In the genomic region with DNA sequence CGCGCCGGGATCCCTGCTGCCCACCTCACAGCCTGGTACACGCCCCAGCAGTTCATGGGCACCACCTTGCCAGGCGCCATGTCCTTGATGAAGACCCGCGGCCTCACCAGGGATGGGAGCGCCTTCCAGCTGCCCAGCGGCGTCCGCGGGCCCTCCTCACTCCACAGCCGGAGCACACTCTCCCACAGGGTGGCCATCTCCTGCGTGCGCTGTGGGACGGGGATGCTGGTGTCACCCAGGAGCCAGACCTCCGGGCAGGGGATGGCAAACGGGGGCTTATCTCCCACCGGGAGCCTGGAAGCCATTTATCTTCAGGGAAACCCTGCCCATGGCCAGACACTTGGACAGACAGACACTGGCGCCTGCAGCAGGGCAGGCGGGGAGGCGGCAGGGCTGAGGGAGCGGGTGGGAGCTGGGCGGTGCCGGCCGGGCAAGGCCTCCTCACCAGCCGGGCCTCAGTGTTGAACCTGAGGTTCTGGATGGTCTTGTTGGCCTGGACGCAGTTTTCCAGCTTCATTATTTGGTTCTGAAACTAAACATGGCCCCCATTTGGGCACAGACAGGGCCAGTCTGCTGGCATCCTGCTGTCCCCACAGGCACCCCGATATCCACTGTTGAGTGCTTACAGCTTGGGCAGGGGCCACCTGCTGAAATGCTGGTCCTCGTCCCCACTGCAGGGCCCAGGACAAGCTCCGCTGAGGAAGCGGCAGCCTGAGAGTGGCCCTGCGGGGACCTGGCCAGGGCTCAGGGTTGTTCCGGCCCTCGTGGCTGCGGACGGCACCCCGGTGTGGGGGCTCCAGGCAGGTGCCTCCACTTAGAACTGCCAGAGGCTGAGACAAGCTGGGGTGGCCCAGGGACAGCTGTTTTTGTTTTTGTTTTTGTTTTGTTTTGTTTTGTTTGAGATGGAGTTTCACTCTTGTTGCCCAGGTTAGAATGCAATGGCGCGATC, we compare ENCODE assay signal across 27 cellular contexts. TPM values are rescaled to one million over a fixed set of nuclear protein-coding genes. Genes with fewer than 3 reads are reported as not detected.
DNase-seq lines count a peak whose midpoint lies in the region; ATAC-seq, FAIRE-seq and TF ChIP-seq lines count a peak whose summit lies in the region.
"Had no signal": no experiment of that assay in that cellular context is flagged by ENCODE, and none has a peak within 500 bp of the region (broad histone marks: within the 10 kb centered on the region; RNA-seq: fewer than 3 reads in every experiment).

No MANE protein-coding gene starts in this region.

- H3K9me3 ChIP-seq in BLaER1 = no peaks in the 10 kb centered on the region
- H3K9me3 ChIP-seq in K562 (replicated peaks; ENCODE audit: control insufficient read depth, insufficient read depth, low read depth, low read length) = no peaks in the 10 kb centered on the region
- H3K9me3 ChIP-seq: Caco-2, SJCRH30 had no signal

- peaks cover 18% of the 10 kb centered on the region; the same call in 1 of the 2 replicates for H3K36me3 ChIP-seq in BLaER1
- H3K36me3 ChIP-seq in K562 (ENCODE audit: control insufficient read depth, insufficient read depth, low read length) = no peaks in the 10 kb centered on the region

- no peak for TF ChIP-seq CTCF in K562 (IDR thresholded peaks at IDR 0.05 in 2 of 3, conservative IDR thresholded peaks at IDR 0.05 in 1 of 3; ENCODE audit: insufficient read depth in 2 of 3, low read depth in 1 of 3, low read length in 3 of 3)

- H3K4me1 ChIP-seq in BLaER1 (peaks cover 97% of the 10 kb centered on the region), K562 (replicated peaks in 1 of 2; ENCODE audit: control insufficient read depth in 2 of 2, insufficient read depth in 2 of 2, low read length in 2 of 2) (peaks cover 0 to 87% of the 10 kb centered on the region in 2 experiments; a peak in 3 of 5 replicates)

- TF ChIP-seq RAD21 in K562 (CRISPR knock-in tag; conservative IDR thresholded peaks at IDR 0.05 in 1 of 2, IDR thresholded peaks at IDR 0.05 in 1 of 2) = no peak

- 54% methylated on average over 35 of the region's 40 CpGs for WGBS in K562 (ENCODE audit: insufficient coverage, low coverage, missing lambda C conversion rate)

- BruUV-seq in K562 (replicated peaks; lab: Mats Ljungman, UMichigan) = no TSS peak

- H4K20me1 ChIP-seq in BLaER1 (no peaks in the 10 kb centered on the region), K562 (replicated peaks; ENCODE audit: control insufficient read depth, insufficient read depth, low read length) (no peaks in the 10 kb centered on the region)

- in situ Hi-C loops in K562 (cut with MboI) = no loop called here

- CTCF ChIA-PET in K562 (lab: Yijun Ruan, JAX; ENCODE audit: low intra/inter-chr PET ratio) = no interaction called here

- ATAC-seq in K562 = no peak
- ATAC-seq: Right ventricle myocardium inferior, SK-N-SH treated with all-trans-retinoic acid at 6 μM for 48 hours had no signal

- H3K9ac ChIP-seq in BLaER1 (no peak overlapping the region), K562 (ENCODE audit: insufficient read depth in 1 of 2, low read depth in 2 of 2, low read length in 2 of 2) (no peak overlapping the region)
- H3K9ac ChIP-seq: KMS-11 had no signal

- H3K27ac ChIP-seq in BLaER1 (peak overlapping the region; percentile 38), K562 (ENCODE audit: extremely low read depth, low read depth, low read length) (no peak overlapping the region)
- H3K27ac ChIP-seq: KMS-11, PC-9, SJCRH30 had no signal

- H3K27me3 ChIP-seq in BLaER1 (no peaks in the 10 kb centered on the region), K562 (ENCODE audit: control insufficient read depth in 2 of 2, insufficient read depth in 2 of 2, low read length in 2 of 2) (peaks cover 0 to 15% of the 10 kb centered on the region in 2 experiments; a peak in 2 of 5 replicates)
- H3K27me3 ChIP-seq: SJCRH30 had no signal

- TF ChIP-seq EP300 in K562 (IDR thresholded peaks at IDR 0.05; ENCODE audit: low read length) = no peak

- FAIRE-seq in K562 (lab: Jason Lieb, UNC) = no peak
- FAIRE-seq: A204.1, GM12891, HTR-8/SVneo had no signal

- POLR2A ChIA-PET in K562 (lab: Yijun Ruan, JAX) = interaction anchor here (0.7 to 1.0 kb wide), 3 partner anchors 9 to 14 kb away, joined by 3 to 8 read pairs (median 3); a partner anchor contains a TSS

- H3K4me3 ChIP-seq in BLaER1 = no peak overlapping the region
- H3K4me3 ChIP-seq in K562 = no peak overlapping the region
- H3K4me3 ChIP-seq: GM23338, PC-9, SJCRH30 had no signal

- no peak for TF ChIP-seq POLR2A in K562 (conservative IDR thresholded peaks at IDR 0.05)

- H2AFZ ChIP-seq in K562 (ENCODE audit: low read depth, low read length) = no peak overlapping the region
- H2AFZ ChIP-seq: GM23338, PC-9 had no signal

- no peak for DNase-seq in K562 (ENCODE audit: extremely low read depth in 1 of 4, low spot score in 3 of 4)
- no peak for DNase-seq in stimulated activated naive CD4-positive, alpha-beta T cell treated with Interleukin-2 at 50 U/mL for 16 hours (lab: John Stamatoyannopoulos, UW)
- no peak for DNase-seq in NCI-H1930 (lab: John Stamatoyannopoulos, UW)
- DNase-seq: C1 segment of cervical spinal cord; Caco-2; CD4-positive, alpha-beta memory T cell; DMS79 treated with DMSO at 0.1 percent for 48 hours; GF-D8; HCEC 1CT; IMR-90; NCI-H1048; NCI-H1694; NCI-H2227 treated with DMSO at 0.1 percent for 48 hours; NCI-H526 treated with DMSO at 0.1 percent for 48 hours; PC-9 had no signal

- H3K4me2 ChIP-seq in BLaER1 = no peak overlapping the region
- no peak overlapping the region for H3K4me2 ChIP-seq in K562 (ENCODE audit: insufficient read depth, low read length)
- H3K4me2 ChIP-seq: GM23338, KMS-11, PC-9 had no signal

- no peaks in the 10 kb centered on the region for H3K79me2 ChIP-seq in K562 (ENCODE audit: control insufficient read depth, insufficient read depth, low read length)

- no peaks in the 10 kb centered on the region for H3K9me1 ChIP-seq in K562 (ENCODE audit: control insufficient read depth, insufficient read depth, low read length)

- intact Hi-C loops in K562 (cut with micrococcal nuclease) = no loop called here

RNA-seq across cellular contexts. Expression of a gene that starts 4.0 kb away (rescaled TPM):
- not detected in 2 replicates for total RNA-seq in K562 (2011; cell fraction: chromatin; rRNA removed; ENCODE audit: low replicate concordance)
- total RNA-seq in K562 (2011; cell fraction: nucleolus; rRNA removed) = not detected in 2 replicates
- total RNA-seq in K562 (2011; cell fraction: nucleoplasm; rRNA removed) = not detected in 2 replicates
- total RNA-seq in K562 (2014; rRNA removed) (not detected in 2 replicates), K562 (2014; rRNA removed; fragmentation: Illumina TruSeq; extraction: Trizol) (not detected in 2 replicates), K562 (2015; rRNA removed; fragmentation: Illumina TruSeq; extraction: Trizol) (not detected in 2 replicates), K562 (2021) (not detected in 2 replicates)
- polyA plus RNA-seq in K562 (2011; rRNA removed) (not detected in 2 replicates), K562 (2014; fragmentation: Illumina TruSeq; extraction: Trizol) (not detected in 2 replicates), K562 (2014; fragmentation: Nextera tagmentation; extraction: Ambion mirVana) (not detected), K562 (2014; rRNA removed) (not detected in 2 replicates)
- not detected in 2 replicates for polyA plus RNA-seq in K562 (2011; cell fraction: cytosol; rRNA removed)
- polyA plus RNA-seq in K562 (2011; cell fraction: nucleus; rRNA removed) = not detected in 2 replicates
- polyA plus RNA-seq in K562 (2012) = not detected in 2 replicates
- polyA minus RNA-seq in K562 (2011; rRNA and poly(A)+ RNA removed) = not detected in 2 replicates
- polyA minus RNA-seq in K562 (2011; cell fraction: cytosol; rRNA and poly(A)+ RNA removed) = not detected in 2 replicates
- polyA minus RNA-seq in K562 (2011; cell fraction: nucleus; rRNA and poly(A)+ RNA removed) = not detected in 2 replicates
- total RNA-seq: GM23338, IMR-90, NCI-H460, PC-9, RPMI7951 had no signal
- polyA plus RNA-seq: AG04450; CD4-positive, alpha-beta memory T cell; GM23338; IMR-90 had no signal

RNA-seq across cellular contexts. Expression of a gene that starts 9.4 kb away (rescaled TPM):
- 1.2 and 4.8 TPM in 2 replicates for total RNA-seq in K562 (2011; cell fraction: chromatin; rRNA removed; ENCODE audit: low replicate concordance)
- 2.5 and 3.0 TPM in 2 replicates for total RNA-seq in K562 (2011; cell fraction: nucleolus; rRNA removed)
- total RNA-seq in K562 (2011; cell fraction: nucleoplasm; rRNA removed) = 1.5 and 2.7 TPM in 2 replicates
- total RNA-seq in K562 (2014; rRNA removed) (0.04 TPM in 1 of 2 replicates, not detected in the other), K562 (2014; rRNA removed; fragmentation: Illumina TruSeq; extraction: Trizol) (not detected in 2 replicates), K562 (2015; rRNA removed; fragmentation: Illumina TruSeq; extraction: Trizol) (0.18 TPM in 1 of 2 replicates, not detected in the other), K562 (2021) (0.22 and 0.42 TPM in 2 replicates)
- polyA plus RNA-seq in K562 (2011; rRNA removed) (0.15 and 0.19 TPM in 2 replicates), K562 (2014; fragmentation: Illumina TruSeq; extraction: Trizol) (not detected in 2 replicates), K562 (2014; fragmentation: Nextera tagmentation; extraction: Ambion mirVana) (not detected), K562 (2014; rRNA removed) (0.03 and 1.4 TPM in 2 replicates)
- 0.04 TPM in 1 of 2 replicates, not detected in the other for polyA plus RNA-seq in K562 (2011; cell fraction: cytosol; rRNA removed)
- polyA plus RNA-seq in K562 (2011; cell fraction: nucleus; rRNA removed) = 1.1 and 2.4 TPM in 2 replicates
- 0.39 and 4.2 TPM in 2 replicates for polyA plus RNA-seq in K562 (2012)
- not detected in 2 replicates for polyA minus RNA-seq in K562 (2011; rRNA and poly(A)+ RNA removed)
- not detected in 2 replicates for polyA minus RNA-seq in K562 (2011; cell fraction: cytosol; rRNA and poly(A)+ RNA removed)
- polyA minus RNA-seq in K562 (2011; cell fraction: nucleus; rRNA and poly(A)+ RNA removed) = 0.33 and 0.54 TPM in 2 replicates
- total RNA-seq: GM23338, IMR-90, RPMI7951 had no signal

RNA-seq across cellular contexts. Expression of a gene that starts 14.4 kb away (rescaled TPM):
- total RNA-seq in K562 (2011; cell fraction: chromatin; rRNA removed; ENCODE audit: low replicate concordance) = 18.2 and 43.0 TPM in 2 replicates
- 45.9 and 52.7 TPM in 2 replicates for total RNA-seq in K562 (2011; cell fraction: nucleolus; rRNA removed)
- total RNA-seq in K562 (2011; cell fraction: nucleoplasm; rRNA removed) = 35.9 and 40.4 TPM in 2 replicates
- 48.7 and 49.7 TPM in 2 replicates for total RNA-seq in K562 (2014; rRNA removed)
- total RNA-seq in K562 (2014; rRNA removed; fragmentation: Illumina TruSeq; extraction: Trizol) = 12.3 and 15.4 TPM in 2 replicates
- total RNA-seq in K562 (2015; rRNA removed; fragmentation: Illumina TruSeq; extraction: Trizol) = 34.4 and 35.6 TPM in 2 replicates
- 31.9 and 35.3 TPM in 2 replicates for total RNA-seq in K562 (2021)
- polyA plus RNA-seq in K562 (2011; rRNA removed) = 46.1 and 47.0 TPM in 2 replicates
- polyA plus RNA-seq in K562 (2011; cell fraction: cytosol; rRNA removed) = 52.6 and 64.3 TPM in 2 replicates
- 44.3 and 47.3 TPM in 2 replicates for polyA plus RNA-seq in K562 (2011; cell fraction: nucleus; rRNA removed)
- polyA plus RNA-seq in K562 (2012) = 16.8 and 31.2 TPM in 2 replicates
- polyA plus RNA-seq in K562 (2014; fragmentation: Illumina TruSeq; extraction: Trizol) = 20.5 and 37.8 TPM in 2 replicates
- polyA plus RNA-seq in K562 (2014; fragmentation: Nextera tagmentation; extraction: Ambion mirVana) = 1 to 10 TPM; 1.3 to 3.9 TPM
- polyA plus RNA-seq in K562 (2014; rRNA removed) = 43.9 and 50.0 TPM in 2 replicates
- 10.9 and 12.0 TPM in 2 replicates for polyA minus RNA-seq in K562 (2011; rRNA and poly(A)+ RNA removed)
- polyA minus RNA-seq in K562 (2011; cell fraction: cytosol; rRNA and poly(A)+ RNA removed) = 8.9 and 11.7 TPM in 2 replicates
- polyA minus RNA-seq in K562 (2011; cell fraction: nucleus; rRNA and poly(A)+ RNA removed) = 9.6 and 14.0 TPM in 2 replicates

RNA-seq across cellular contexts. Expression of a gene that starts 20.4 kb away (rescaled TPM):
- 87.2 and 161 TPM in 2 replicates for total RNA-seq in K562 (2011; cell fraction: chromatin; rRNA removed; ENCODE audit: low replicate concordance)
- 91.9 and 116 TPM in 2 replicates for total RNA-seq in K562 (2011; cell fraction: nucleolus; rRNA removed)
- total RNA-seq in K562 (2011; cell fraction: nucleoplasm; rRNA removed) = 69.6 and 98.9 TPM in 2 replicates
- 17.2 and 17.6 TPM in 2 replicates for total RNA-seq in K562 (2014; rRNA removed)
- total RNA-seq in K562 (2014; rRNA removed; fragmentation: Illumina TruSeq; extraction: Trizol) = 4.2 and 4.4 TPM in 2 replicates
- total RNA-seq in K562 (2015; rRNA removed; fragmentation: Illumina TruSeq; extraction: Trizol) = 5.1 and 12.1 TPM in 2 replicates
- 22.3 and 30.2 TPM in 2 replicates for total RNA-seq in K562 (2021)
- 19.0 and 26.5 TPM in 2 replicates for polyA plus RNA-seq in K562 (2011; rRNA removed)
- 17.4 and 36.7 TPM in 2 replicates for polyA plus RNA-seq in K562 (2011; cell fraction: cytosol; rRNA removed)
- 121 and 141 TPM in 2 replicates for polyA plus RNA-seq in K562 (2011; cell fraction: nucleus; rRNA removed)
- polyA plus RNA-seq in K562 (2012) = 11.5 and 25.8 TPM in 2 replicates
- polyA plus RNA-seq in K562 (2014; fragmentation: Illumina TruSeq; extraction: Trizol) = 3.3 and 18.5 TPM in 2 replicates
- polyA plus RNA-seq in K562 (2014; fragmentation: Nextera tagmentation; extraction: Ambion mirVana) = under 1 TPM; 0.37 to 0.48 TPM
- polyA plus RNA-seq in K562 (2014; rRNA removed) = 17.5 and 22.1 TPM in 2 replicates
- 3.1 and 3.6 TPM in 2 replicates for polyA minus RNA-seq in K562 (2011; rRNA and poly(A)+ RNA removed)
- polyA minus RNA-seq in K562 (2011; cell fraction: cytosol; rRNA and poly(A)+ RNA removed) = 23.1 and 27.5 TPM in 2 replicates
- 25.4 and 28.3 TPM in 2 replicates for polyA minus RNA-seq in K562 (2011; cell fraction: nucleus; rRNA and poly(A)+ RNA removed)

RNA-seq across cellular contexts. Expression of a gene that starts 39.9 kb away (rescaled TPM):
- total RNA-seq in K562 (2011; cell fraction: chromatin; rRNA removed; ENCODE audit: low replicate concordance) = 211 and 640 TPM in 2 replicates
- total RNA-seq in K562 (2011; cell fraction: nucleolus; rRNA removed) = 395 and 397 TPM in 2 replicates
- 230 and 249 TPM in 2 replicates for total RNA-seq in K562 (2011; cell fraction: nucleoplasm; rRNA removed)
- 56.3 and 60.8 TPM in 2 replicates for total RNA-seq in K562 (2014; rRNA removed)
- 8.4 and 10.7 TPM in 2 replicates for total RNA-seq in K562 (2014; rRNA removed; fragmentation: Illumina TruSeq; extraction: Trizol)
- total RNA-seq in K562 (2015; rRNA removed; fragmentation: Illumina TruSeq; extraction: Trizol) = 19.6 and 22.4 TPM in 2 replicates
- total RNA-seq in K562 (2021) = 85.3 and 97.0 TPM in 2 replicates
- 18.2 and 29.5 TPM in 2 replicates for polyA plus RNA-seq in K562 (2011; rRNA removed)
- 15.2 and 41.1 TPM in 2 replicates for polyA plus RNA-seq in K562 (2011; cell fraction: cytosol; rRNA removed)
- polyA plus RNA-seq in K562 (2011; cell fraction: nucleus; rRNA removed) = 239 and 402 TPM in 2 replicates
- 92.4 and 190 TPM in 2 replicates for polyA plus RNA-seq in K562 (2012)
- polyA plus RNA-seq in K562 (2014; fragmentation: Illumina TruSeq; extraction: Trizol) = 18.7 and 39.3 TPM in 2 replicates
- under 1 TPM; 0.06 TPM for polyA plus RNA-seq in K562 (2014; fragmentation: Nextera tagmentation; extraction: Ambion mirVana)
- polyA plus RNA-seq in K562 (2014; rRNA removed) = 81.5 and 126 TPM in 2 replicates
- polyA minus RNA-seq in K562 (2011; rRNA and poly(A)+ RNA removed) = 9.3 and 23.0 TPM in 2 replicates
- 19.6 and 27.9 TPM in 2 replicates for polyA minus RNA-seq in K562 (2011; cell fraction: cytosol; rRNA and poly(A)+ RNA removed)
- polyA minus RNA-seq in K562 (2011; cell fraction: nucleus; rRNA and poly(A)+ RNA removed) = 70.2 and 71.9 TPM in 2 replicates
